1 cellular context compared by ENCODE assay signal in genomic region chr6:167341038-167341613, GRCh38.
A peak's percentile ranks its signal among the peaks of the same experiment; 100 is the strongest.
TF ChIP-seq lines count a peak whose summit lies in the region.

No MANE protein-coding gene starts in this region.

TF ChIP-seq in HepG2, 621 proteins besides CTCF, POLR2A, EP300 and RAD21 (continued from another document and continues in another):
- TF ChIP-seq EZH2 (conservative IDR thresholded peaks at IDR 0.05; ENCODE audit: low read depth, low read length) (no peak), PTBP1 (IDR thresholded peaks at IDR 0.05; ENCODE audit: low read depth, low read length, poor library complexity, severe bottlenecking) (no peak), MLLT10 (CRISPR knock-in tag; IDR thresholded peaks at IDR 0.05) (no peak), ZNF563 (CRISPR knock-in tag; IDR thresholded peaks at IDR 0.05) (no peak), ATF6 (CRISPR knock-in tag; conservative IDR thresholded peaks at IDR 0.05) (no peak), ZNF770 (CRISPR knock-in tag; IDR thresholded peaks at IDR 0.05) (no peak), RORA (CRISPR knock-in tag; IDR thresholded peaks at IDR 0.05) (no peak), ZHX2 (IDR thresholded peaks at IDR 0.05; ENCODE audit: low read depth) (no peak), ZHX2 (CRISPR knock-in tag; IDR thresholded peaks at IDR 0.05; ENCODE audit: borderline replicate concordance) (no peak), ZNF703 (CRISPR knock-in tag; IDR thresholded peaks at IDR 0.05; ENCODE audit: borderline replicate concordance) (no peak), MBNL3 (CRISPR knock-in tag; conservative IDR thresholded peaks at IDR 0.05) (no peak), GLI4 (CRISPR knock-in tag; IDR thresholded peaks at IDR 0.05; ENCODE audit: borderline replicate concordance) (0 out of 2 replicates have a peak, but pooled peaks have one; percentile 51), HMG20A (CRISPR knock-in tag; IDR thresholded peaks at IDR 0.05; ENCODE audit: borderline replicate concordance) (no peak), ZNF570 (CRISPR knock-in tag; IDR thresholded peaks at IDR 0.05; ENCODE audit: borderline replicate concordance) (no peak), CSRNP2 (CRISPR knock-in tag; conservative IDR thresholded peaks at IDR 0.05; ENCODE audit: low read depth) (no peak), ZBTB3 (CRISPR knock-in tag; IDR thresholded peaks at IDR 0.05; ENCODE audit: borderline replicate concordance, low read depth) (no peak), CHD4 (IDR thresholded peaks at IDR 0.05; ENCODE audit: borderline replicate concordance, low read length) (no peak), NFIB (CRISPR knock-in tag; IDR thresholded peaks at IDR 0.05; ENCODE audit: borderline replicate concordance) (no peak), EED (CRISPR knock-in tag; IDR thresholded peaks at IDR 0.05) (0 out of 2 replicates have a peak, but pooled peaks have one; percentile 44), ZUFSP (CRISPR knock-in tag; IDR thresholded peaks at IDR 0.05; ENCODE audit: borderline replicate concordance) (no peak), ZNF10 (CRISPR knock-in tag; IDR thresholded peaks at IDR 0.05; ENCODE audit: borderline replicate concordance, low read depth) (no peak), SP4 (CRISPR knock-in tag; IDR thresholded peaks at IDR 0.05) (no peak), PLSCR1 (CRISPR knock-in tag; IDR thresholded peaks at IDR 0.05; ENCODE audit: borderline replicate concordance) (no peak), KLF13 (CRISPR knock-in tag; IDR thresholded peaks at IDR 0.05) (no peak), SOX13 (IDR thresholded peaks at IDR 0.05) (no peak), SOX13 (CRISPR knock-in tag; conservative IDR thresholded peaks at IDR 0.05 in 1 of 2, IDR thresholded peaks at IDR 0.05 in 1 of 2) (no peak), BRCA1 (CRISPR knock-in tag; IDR thresholded peaks at IDR 0.05) (no peak), AHR (CRISPR knock-in tag; IDR thresholded peaks at IDR 0.05) (no peak), ZMAT5 (CRISPR knock-in tag; IDR thresholded peaks at IDR 0.05; ENCODE audit: borderline replicate concordance, low read depth) (no peak), SMYD3 (CRISPR knock-in tag; IDR thresholded peaks at IDR 0.05) (no peak), HNF1A (IDR thresholded peaks at IDR 0.05; ENCODE audit: low read depth) (no peak), HNF1A (CRISPR knock-in tag; IDR thresholded peaks at IDR 0.05; ENCODE audit: borderline replicate concordance) (no peak), NCOA2 (CRISPR knock-in tag; IDR thresholded peaks at IDR 0.05) (no peak), AKAP8 (CRISPR knock-in tag; IDR thresholded peaks at IDR 0.05) (no peak), MIER3 (CRISPR knock-in tag; IDR thresholded peaks at IDR 0.05; ENCODE audit: borderline replicate concordance) (no peak), ZNF687 (CRISPR knock-in tag; IDR thresholded peaks at IDR 0.05) (peak; percentile 72), NFATC3 (CRISPR knock-in tag; IDR thresholded peaks at IDR 0.05) (no peak)
